8 cellular contexts compared by ENCODE assay signal in genomic region chr9:122904466-122904822, GRCh38. TPM values are rescaled to one million over a fixed set of nuclear protein-coding genes. Genes with fewer than 3 reads are reported as not detected.
DNase-seq lines count a peak whose midpoint lies in the region; ATAC-seq and TF ChIP-seq lines count a peak whose summit lies in the region.

No MANE protein-coding gene starts in this region.

- H3K27ac ChIP-seq in BLaER1 treated with 17β-estradiol and CSF1 and Interleukin-3, amounts not matched to agents 10 nM and 100 nM, result peak overlapping the region; percentile 96 to 100 (median 98)
- H3K27ac ChIP-seq in PC-3 (ENCODE audit: low read length) (peak overlapping the region; percentile 64), spleen (peak overlapping the region; percentile 92 to 98 (median 96))

- H3K36me3 ChIP-seq in BLaER1 treated with 17β-estradiol and CSF1 and Interleukin-3, amounts not matched to agents 10 nM and 100 nM, result peaks cover 0 to 14% (median 5%) of the 10 kb centered on the region in 11 experiments; a peak in 9 of 22 replicates
- no peaks in the 10 kb centered on the region for H3K36me3 ChIP-seq in PC-3 (ENCODE audit: low read depth, low read length)
- peaks cover 0 to 18% (median 7%) of the 10 kb centered on the region in 6 donors for H3K36me3 ChIP-seq in spleen

- no peaks in the 10 kb centered on the region for H3K9me3 Mint-ChIP-seq in brain
- no peaks in the 10 kb centered on the region for H3K9me3 Mint-ChIP-seq in immature natural killer cell

- TF ChIP-seq CTCF in PC-3 (conservative IDR thresholded peaks at IDR 0.05; ENCODE audit: low read depth, low read length), result no peak
- TF ChIP-seq CTCF in brain (conservative IDR thresholded peaks at IDR 0.05), result no peak
- TF ChIP-seq CTCF in spleen (IDR thresholded peaks at IDR 0.05 in 8 of 11, conservative IDR thresholded peaks at IDR 0.05 in 3 of 11), result no peak

- peak overlapping the region; percentile 95 to 100 (median 98) for H3K9ac ChIP-seq in BLaER1 treated with 17β-estradiol and CSF1 and Interleukin-3, amounts not matched to agents 10 nM and 100 nM
- H3K9ac ChIP-seq in PC-3 (ENCODE audit: low read length), result peak overlapping the region; percentile 99

- 0 to 1% (median 0%) methylated on average over 7 to 8 of the region's 8 CpGs for WGBS in spleen, 5 donors

- H3F3A ChIP-seq in PC-3 (ENCODE audit: low read length, unreplicated experiment), result no peaks in the 10 kb centered on the region

- CTCF ChIA-PET in PC-3 (lab: Charles Lee), result no interaction called here

- H3K36me3 Mint-ChIP-seq in brain (peaks cover under 1% of the 10 kb centered on the region), immature natural killer cell (peaks cover 0 to 6% (median 4%) of the 10 kb centered on the region in 3 donors)

- intact Hi-C loops in PC-3 (cut with micrococcal nuclease) (loop anchor here (2.0 kb wide), 1 partner anchor 36 kb away; the partner anchor contains the start of gene RABGAP1), spleen (cut with DNase I; ENCODE audit: low total_unique reads) (no loop called here)

- no peaks in the 10 kb centered on the region for H3K9me2 ChIP-seq in PC-3 (replicated peaks; ENCODE audit: low read length)

- no peaks in the 10 kb centered on the region for H3K27me3 Mint-ChIP-seq in brain
- peaks cover 4 to 10% (median 6%) of the 10 kb centered on the region in 3 donors for H3K27me3 Mint-ChIP-seq in immature natural killer cell (ENCODE audit: low read depth in 3 of 3)

- ATAC-seq in GM18868 (IDR thresholded peaks at IDR 0.05; ENCODE audit: unreplicated experiment), result peak; percentile 6
- peak; percentile 19 for ATAC-seq in HG03097 (IDR thresholded peaks at IDR 0.05; ENCODE audit: low FRiP score, unreplicated experiment)
- ATAC-seq in PC-3, result peak; percentile 43

- H3K79me2 ChIP-seq in PC-3 (ENCODE audit: low read length), result peaks cover 65% of the 10 kb centered on the region

- H3K4me3 Mint-ChIP-seq in brain (peak overlapping the region; percentile 94 to 98 (median 95)), immature natural killer cell (peak overlapping the region; percentile 82 to 93 (median 93))

- peak overlapping the region; percentile 68 to 97 (median 90) for H3K4me3 ChIP-seq in BLaER1 treated with 17β-estradiol and CSF1 and Interleukin-3, amounts not matched to agents 10 nM and 100 nM
- H3K4me3 ChIP-seq in PC-3 (ENCODE audit: low read length) (peak overlapping the region; percentile 96), spleen (peak overlapping the region; percentile 62 to 93 (median 84))

- H2AFZ ChIP-seq in PC-3 (ENCODE audit: low read length), result peak overlapping the region; percentile 94

- H4K20me1 ChIP-seq in BLaER1 treated with 17β-estradiol and CSF1 and Interleukin-3, amounts not matched to agents 10 nM and 100 nM, result peaks cover 0 to 37% (median 7%) of the 10 kb centered on the region in 11 experiments; a peak in 12 of 22 replicates
- H4K20me1 ChIP-seq in PC-3 (ENCODE audit: low read length), result no peaks in the 10 kb centered on the region

- H3K27me3 ChIP-seq in BLaER1 treated with 17β-estradiol and CSF1 and Interleukin-3, amounts not matched to agents 10 nM and 100 nM, result no peaks in the 10 kb centered on the region
- H3K27me3 ChIP-seq in PC-3 (ENCODE audit: low read length) (no peaks in the 10 kb centered on the region), spleen (replicated peaks in 1 of 7) (no peaks in the 10 kb centered on the region)

- BruUV-seq in PC-3 (replicated peaks; lab: Mats Ljungman, UMichigan), result TSS peak; percentile 53

- H3K27ac Mint-ChIP-seq in brain, result peak overlapping the region; percentile 97 to 99 (median 98)
- H3K27ac Mint-ChIP-seq in immature natural killer cell, result peak overlapping the region; percentile 82 to 96 (median 92)

- POLR2A ChIA-PET in PC-3 (lab: Charles Lee; ENCODE audit: unreplicated experiment), result interaction anchor here (0.7 to 1.0 kb wide), 2 partner anchors 9 to 410 kb away, joined by 5 to 7 read pairs; no protein-coding TSS in a partner anchor

- DNase-seq in PC-3, result peak; percentile 18
- peak in 1 of 3 donors; percentile 26 for DNase-seq in immature natural killer cell
- DNase-seq in spleen, result no peak
- no peak for DNase-seq in SIG-M5 treated with dmso at 0.1 percent for 504 hours (lab: John Stamatoyannopoulos, UW; ENCODE audit: unreplicated experiment)

- peaks cover 4 to 43% (median 28%) of the 10 kb centered on the region in 10 experiments; a peak in 19 of 20 replicates for H3K4me1 ChIP-seq in BLaER1 treated with 17β-estradiol and CSF1 and Interleukin-3, amounts not matched to agents 10 nM and 100 nM
- H3K4me1 ChIP-seq in PC-3 (ENCODE audit: insufficient read depth, low read length), result peaks cover 10% of the 10 kb centered on the region; the same call in 1 of the 2 replicates
- peaks cover 25 to 61% (median 49%) of the 10 kb centered on the region in 6 donors for H3K4me1 ChIP-seq in spleen

- H3K4me1 Mint-ChIP-seq in brain, result peaks cover 51% of the 10 kb centered on the region
- peaks cover 42 to 55% of the 10 kb centered on the region in 2 donors for H3K4me1 Mint-ChIP-seq in immature natural killer cell

- no peak for TF ChIP-seq POLR2A in spleen (IDR thresholded peaks at IDR 0.05)

- H3K4me2 ChIP-seq in BLaER1 treated with 17β-estradiol and CSF1 and Interleukin-3, amounts not matched to agents 10 nM and 100 nM, result peak overlapping the region; percentile 79 to 94 (median 86)
- peak overlapping the region; percentile 82 for H3K4me2 ChIP-seq in PC-3 (ENCODE audit: low read length)

- peaks cover 0 to 4% (median 0%) of the 10 kb centered on the region in 11 experiments; a peak in 1 of 22 replicates for H3K9me3 ChIP-seq in BLaER1 treated with 17β-estradiol and CSF1 and Interleukin-3, amounts not matched to agents 10 nM and 100 nM (replicated peaks in 1 of 11)
- H3K9me3 ChIP-seq in PC-3 (ENCODE audit: low read length) (no peaks in the 10 kb centered on the region), spleen (no peaks in the 10 kb centered on the region)

RNA-seq across cellular contexts. Expression of gene RC3H2, which starts 0.7 kb away (rescaled TPM):
- 18.0 and 23.0 TPM in 2 replicates for total RNA-seq in PC-3 (2014; rRNA removed)
- 12.4 TPM for polyA plus RNA-seq in brain (ENCODE audit: insufficient read depth, low read depth, low replicate concordance)
- 10 to 100 TPM; 18.1 to 26.8 (median 23.7) TPM for polyA plus RNA-seq in immature natural killer cell
- total RNA-seq in spleen, result 10 to 100 TPM; 58.3 to 78.7 (median 64.8) TPM
- 10 to 100 TPM in 1 of 3 donors, 1 to 10 TPM in 2; 8.3 to 13.7 (median 9.6) TPM for polyA plus RNA-seq in spleen

RNA-seq across cellular contexts. Expression of gene ZBTB6, which starts 8.7 kb away (rescaled TPM):
- total RNA-seq in PC-3 (2014; rRNA removed), result 4.4 and 4.7 TPM in 2 replicates
- polyA plus RNA-seq in brain (ENCODE audit: insufficient read depth, low read depth, low replicate concordance), result 6.2 TPM
- polyA plus RNA-seq in immature natural killer cell, result 1 to 10 TPM in 2 of 3 donors, not detected in 1; 2.3 to 2.6 TPM
- 10 to 100 TPM in 6 of 7 donors, 1 to 10 TPM in 1; 7.5 to 16.8 (median 11.8) TPM for total RNA-seq in spleen
- polyA plus RNA-seq in spleen, result 1 to 10 TPM; 4.9 to 6.3 (median 5.0) TPM

RNA-seq across cellular contexts. Expression of gene ZBTB26, which starts 26.9 kb away (rescaled TPM):
- 1.5 and 1.6 TPM in 2 replicates for total RNA-seq in PC-3 (2014; rRNA removed)
- 3.3 TPM for polyA plus RNA-seq in brain (ENCODE audit: insufficient read depth, low read depth, low replicate concordance)
- 1 to 10 TPM in 1 of 3 donors, under 1 TPM in 1, not detected in 1; 0.69 to 1.4 TPM for polyA plus RNA-seq in immature natural killer cell
- 10 to 100 TPM in 2 of 7 donors, 1 to 10 TPM in 5; 7.3 to 10.9 (median 9.4) TPM for total RNA-seq in spleen
- polyA plus RNA-seq in spleen, result 1 to 10 TPM; 5.1 to 5.4 (median 5.2) TPM

RNA-seq across cellular contexts. Expression of gene RABGAP1, which starts 36.4 kb away (rescaled TPM):
- total RNA-seq in PC-3 (2014; rRNA removed) (12.7 and 16.5 TPM in 2 replicates), spleen (10 to 100 TPM; 43.2 to 65.7 (median 54.8) TPM)
- polyA plus RNA-seq in brain (ENCODE audit: insufficient read depth, low read depth, low replicate concordance) (34.8 TPM), immature natural killer cell (10 to 100 TPM; 14.0 to 24.2 (median 14.7) TPM), spleen (10 to 100 TPM in 1 of 3 donors, 1 to 10 TPM in 2; 7.4 to 11.8 (median 7.7) TPM)
